9 cellular contexts compared by ENCODE assay signal in the genomic region with DNA sequence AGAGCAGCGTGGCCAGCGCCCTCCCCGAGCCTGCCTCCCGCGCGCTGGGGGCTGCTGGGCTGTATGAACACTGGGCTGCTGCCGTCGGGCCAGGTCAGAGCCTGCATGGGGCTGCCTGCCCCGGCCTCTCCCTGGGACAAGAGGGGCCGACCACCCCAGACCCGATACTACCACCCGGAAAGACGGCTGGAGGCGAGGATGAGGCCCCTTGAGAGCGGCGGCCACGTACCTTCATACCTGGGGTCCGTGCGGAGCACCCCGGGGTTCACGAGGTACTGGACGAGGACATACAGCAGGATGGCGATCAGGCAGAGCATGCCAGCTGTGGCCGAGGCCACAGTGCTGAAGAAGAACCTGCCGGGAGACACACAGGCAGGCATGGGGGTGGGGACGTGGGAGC. TPM values are rescaled to one million over a fixed set of nuclear protein-coding genes. Genes with fewer than 3 reads are reported as not detected.
DNase-seq lines count a peak whose midpoint lies in the region; ATAC-seq and TF ChIP-seq lines count a peak whose summit lies in the region.
"Not testable (repeated sequence)": the region's sequence is repeated elsewhere in the genome, so short reads cannot be mapped to it uniquely, and the experiment has no call there.
"Had no signal": no experiment of that assay in that cellular context is flagged by ENCODE, and none has a peak within 500 bp of the region (broad histone marks: within the 10 kb centered on the region; RNA-seq: fewer than 3 reads in every experiment).

No MANE protein-coding gene starts in this region.

- 90 to 92% methylated on average over 18 to 21 of the region's 26 CpGs for WGBS in sigmoid colon, 2 donors

- peak; percentile 62 for DNase-seq in RWPE2 (ENCODE audit: low spot score)
- DNase-seq in activated CD8-positive, alpha-beta memory T cell treated with anti-CD3 and anti-CD28 coated beads for 24 hours, result peak; percentile 11
- peak; percentile 12 for DNase-seq in activated naive CD4-positive, alpha-beta T cell treated with anti-CD3 and anti-CD28 coated beads, Interleukin-2, amount 50 U/mL, for 16 hours
- DNase-seq in left ventricle myocardium superior, result peak; percentile 23
- DNase-seq in medulla oblongata (ENCODE audit: extremely low spot score), result peak; percentile 0
- peak; percentile 50 for DNase-seq in sigmoid colon
- peak; percentile 19 to 64 for DNase-seq in tibial artery

- not testable (repeated sequence) for TF ChIP-seq POLR2A in sigmoid colon (IDR thresholded peaks at IDR 0.05)

- not testable (repeated sequence) for H3K36me3 ChIP-seq in RWPE2 (ENCODE audit: low read depth); sigmoid colon; tibial artery

- not testable (repeated sequence) for H3K4me1 ChIP-seq in RWPE2 (ENCODE audit: insufficient read depth, poor library complexity, severe bottlenecking); sigmoid colon; tibial artery

- not testable (repeated sequence) for H3K27ac ChIP-seq in RWPE2 (ENCODE audit: poor library complexity, severe bottlenecking); sigmoid colon; tibial artery

- not testable (repeated sequence) for TF ChIP-seq EP300 in sigmoid colon (IDR thresholded peaks at IDR 0.05)

- not testable (repeated sequence) for TF ChIP-seq CTCF in RWPE2 (IDR thresholded peaks at IDR 0.05; ENCODE audit: poor library complexity, severe bottlenecking); sigmoid colon (IDR thresholded peaks at IDR 0.05); tibial artery (IDR thresholded peaks at IDR 0.05)

- intact Hi-C loops in left ventricle myocardium superior (cut with micrococcal nuclease); tibial artery (cut with DNase I; ENCODE audit: low total_unique reads): not testable (repeated sequence)
- intact Hi-C loops in sigmoid colon (cut with DNase I), result loop anchor here (5.0 kb wide), 1 partner anchor 86 kb away; no protein-coding TSS in a partner anchor

- not testable (repeated sequence) for H3K27me3 ChIP-seq in RWPE2 (ENCODE audit: insufficient read depth, poor library complexity, severe bottlenecking); sigmoid colon; tibial artery

- not testable (repeated sequence) for H3K9me3 ChIP-seq in RWPE2 (ENCODE audit: severe bottlenecking); sigmoid colon; tibial artery

- ATAC-seq in RWPE2 (ENCODE audit: low read depth); left ventricle myocardium superior: not testable (repeated sequence)

- H3K4me3 ChIP-seq in RWPE2 (ENCODE audit: severe bottlenecking); sigmoid colon; tibial artery: not testable (repeated sequence)

RNA-seq across cellular contexts. Expression of a gene that starts 7.4 kb away (rescaled TPM):
- total RNA-seq in left ventricle myocardium superior (40.1 TPM), sigmoid colon (1 to 10 TPM; 1.8 to 8.0 (median 3.7) TPM)
- 1 to 10 TPM in 1 of 3 donors, under 1 TPM in 1, not detected in 1; 0.60 to 4.9 TPM for polyA plus RNA-seq in sigmoid colon
- polyA plus RNA-seq: CD4-positive, CD25-positive, alpha-beta regulatory T cell had no signal

RNA-seq across cellular contexts. Expression of a gene that starts 49.2 kb away (rescaled TPM):
- 26.1 TPM for total RNA-seq in left ventricle myocardium superior
- total RNA-seq in sigmoid colon, result 10 to 100 TPM; 21.4 to 38.8 (median 24.6) TPM
- polyA plus RNA-seq in sigmoid colon, result 10 to 100 TPM; 12.9 to 28.3 (median 14.4) TPM

RNA-seq across cellular contexts. Expression of a gene that starts 49.3 kb away (rescaled TPM):
- total RNA-seq in left ventricle myocardium superior (0.32 TPM), sigmoid colon (under 1 TPM in 3 of 4 donors, not detected in 1; 0.16 to 0.83 (median 0.54) TPM)
- 1 to 10 TPM; 1.2 to 7.7 (median 3.9) TPM for polyA plus RNA-seq in sigmoid colon

RNA-seq across cellular contexts. Expression of a gene that starts 58.8 kb away (rescaled TPM):
- total RNA-seq in left ventricle myocardium superior (20.0 TPM), sigmoid colon (10 to 100 TPM in 1 of 4 donors, 1 to 10 TPM in 2, under 1 TPM in 1; 0.71 to 12.7 (median 2.4) TPM)
- polyA plus RNA-seq in sigmoid colon, result 1 to 10 TPM in 1 of 3 donors, under 1 TPM in 1, not detected in 1; 0.46 to 2.0 TPM
- total RNA-seq: M059J had no signal
- polyA plus RNA-seq: CD4-positive, CD25-positive, alpha-beta regulatory T cell had no signal

Comparison
In these comparisons a context has a peak if more than half of its experiments do, and no peak if none do; other contexts are left out.
1. DNase-seq: peak in every context shown above with its lines; median percentile 62 in RWPE2; 50 in sigmoid colon; 42 in tibial artery; 23 in left ventricle myocardium superior; 12 in activated naive CD4-positive, alpha-beta T cell treated with anti-CD3 and anti-CD28 coated beads, Interleukin-2, amount 50 U/mL, for 16 hours; 11 in activated CD8-positive, alpha-beta memory T cell treated with anti-CD3 and anti-CD28 coated beads for 24 hours; 0 in medulla oblongata.